In the genomic region with DNA sequence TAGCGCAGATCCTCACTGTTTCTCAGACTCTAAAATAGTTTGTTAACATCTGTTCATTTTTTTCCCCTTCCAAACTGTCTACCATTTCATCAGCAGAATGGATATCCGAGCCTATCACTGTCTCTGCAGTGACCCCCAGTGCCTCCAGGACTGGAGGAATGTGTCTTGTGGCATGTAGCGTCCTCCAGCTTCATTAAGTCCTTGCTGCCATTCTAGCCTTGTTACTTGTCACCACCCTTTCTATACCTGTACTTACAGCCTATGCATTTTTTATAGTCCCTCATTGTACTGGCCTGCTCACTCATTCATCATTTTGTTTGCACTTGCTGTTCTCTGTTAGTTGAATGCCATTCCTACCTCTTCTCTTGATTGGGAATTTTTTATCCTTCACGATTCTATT, we compare ENCODE assay signal across 23 cellular contexts.
"Had no signal": no experiment of that assay in that cellular context is flagged by ENCODE, and none has a peak within 500 bp of the region (broad histone marks: within the 10 kb centered on the region; RNA-seq: fewer than 3 reads in every experiment).

No MANE protein-coding gene starts in this region.

- H3K4me3 ChIP-seq: dorsolateral prefrontal cortex, esophagus muscularis mucosa, gastrocnemius medialis, heart right ventricle, mucosa of descending colon, psoas muscle, right lobe of liver, testis, tibial nerve, upper lobe of right lung had no signal

- H3K27me3 ChIP-seq: dorsolateral prefrontal cortex, esophagus muscularis mucosa, gastrocnemius medialis, right lobe of liver, testis, tibial nerve, upper lobe of right lung had no signal

- H3K27ac Mint-ChIP-seq: stimulated activated effector memory CD8-positive, alpha-beta T cell treated with anti-CD3 and anti-CD28 coated beads, Interleukin-12 subunit alpha, Interleukin-12 subunit beta, amount 100 ng/mL, for 72 hours; stimulated activated naive CD8-positive, alpha-beta T cell treated with anti-CD3 and anti-CD28 coated beads, Interleukin-15, Interleukin-2, amounts not matched to agents 100 ng/mL and 50 ng/mL, for 24 hours had no signal

- H3K9ac ChIP-seq: parathyroid adenoma had no signal

- ATAC-seq: gastrocnemius medialis; heart right ventricle; left lobe of liver; mucosa of descending colon; naive thymus-derived CD8-positive, alpha-beta T cell; psoas muscle; right lobe of liver; stimulated activated effector memory CD8-positive, alpha-beta T cell treated with anti-CD3 and anti-CD28 coated beads, Interleukin-12 subunit alpha, Interleukin-12 subunit beta, amount 100 ng/mL, for 72 hours; upper lobe of right lung had no signal

- H3K79me2 ChIP-seq: parathyroid adenoma had no signal

- H3K27ac ChIP-seq: dorsolateral prefrontal cortex, epithelial cell of prostate, esophagus muscularis mucosa, gastrocnemius medialis, heart right ventricle, parathyroid adenoma, psoas muscle, right lobe of liver, testis, tibial nerve, upper lobe of right lung had no signal

- H3K36me3 ChIP-seq: esophagus muscularis mucosa, gastrocnemius medialis, heart right ventricle, right lobe of liver, tibial nerve, upper lobe of right lung had no signal

- H3K4me1 Mint-ChIP-seq: naive thymus-derived CD8-positive, alpha-beta T cell; stimulated activated effector memory CD8-positive, alpha-beta T cell treated with anti-CD3 and anti-CD28 coated beads, Interleukin-12 subunit alpha, Interleukin-12 subunit beta, amount 100 ng/mL, for 72 hours had no signal

- H3K4me1 ChIP-seq: gastrocnemius medialis, heart right ventricle, parathyroid adenoma, psoas muscle, right lobe of liver, testis, upper lobe of right lung had no signal

- H3K4me3 Mint-ChIP-seq: naive thymus-derived CD8-positive, alpha-beta T cell; stimulated activated effector memory CD8-positive, alpha-beta T cell treated with anti-CD3 and anti-CD28 coated beads, Interleukin-12 subunit alpha, Interleukin-12 subunit beta, amount 100 ng/mL, for 72 hours; stimulated activated naive CD8-positive, alpha-beta T cell treated with anti-CD3 and anti-CD28 coated beads, Interleukin-15, Interleukin-2, amounts not matched to agents 100 ng/mL and 50 ng/mL, for 24 hours had no signal

- DNase-seq: cortex of kidney; dorsolateral prefrontal cortex; effector CD8-positive, alpha-beta T cell; gastrocnemius medialis; heart right ventricle; islet precursor cell; mucosa of descending colon; naive thymus-derived CD8-positive, alpha-beta T cell; occipital lobe; psoas muscle; retina; right lobe of liver; stimulated activated CD4-positive, alpha-beta T cell treated with anti-CD3 and anti-CD28 coated beads, Interleukin-4, amount 100 ng/mL, for 1 hour; stimulated activated CD8-positive, alpha-beta memory T cell treated with anti-CD3 and anti-CD28 coated beads, Interleukin-4, amount 100 ng/mL, for 48 hours; testis; upper lobe of right lung had no signal

- H3K27me3 Mint-ChIP-seq: stimulated activated naive CD8-positive, alpha-beta T cell treated with anti-CD3 and anti-CD28 coated beads, Interleukin-15, Interleukin-2, amounts not matched to agents 100 ng/mL and 50 ng/mL, for 24 hours had no signal

- H3K9me3 Mint-ChIP-seq: naive thymus-derived CD8-positive, alpha-beta T cell; stimulated activated effector memory CD8-positive, alpha-beta T cell treated with anti-CD3 and anti-CD28 coated beads, Interleukin-12 subunit alpha, Interleukin-12 subunit beta, amount 100 ng/mL, for 72 hours; stimulated activated naive CD8-positive, alpha-beta T cell treated with anti-CD3 and anti-CD28 coated beads, Interleukin-15, Interleukin-2, amounts not matched to agents 100 ng/mL and 50 ng/mL, for 24 hours had no signal

- H2AFZ ChIP-seq: parathyroid adenoma had no signal

- H3K9me3 ChIP-seq: esophagus muscularis mucosa, gastrocnemius medialis, heart right ventricle, mucosa of descending colon, psoas muscle, right lobe of liver, testis, tibial nerve, upper lobe of right lung had no signal

- H3K36me3 Mint-ChIP-seq: naive thymus-derived CD8-positive, alpha-beta T cell; stimulated activated effector memory CD8-positive, alpha-beta T cell treated with anti-CD3 and anti-CD28 coated beads, Interleukin-12 subunit alpha, Interleukin-12 subunit beta, amount 100 ng/mL, for 72 hours had no signal
